Comparison of ENCODE assay signal across 8 cellular contexts in genomic region chr2:153519260-153519875, GRCh38. TPM values are rescaled to one million over a fixed set of nuclear protein-coding genes. Genes with fewer than 3 reads are reported as not detected.
DNase-seq lines count a peak whose midpoint lies in the region; ATAC-seq and TF ChIP-seq lines count a peak whose summit lies in the region.

No MANE protein-coding gene starts in this region.

- no peaks in the 10 kb centered on the region for H3K27me3 Mint-ChIP-seq in mesothelial cell of epicardium (ENCODE audit: low read depth)

- H3K4me1 Mint-ChIP-seq in mesothelial cell of epicardium, result no peaks in the 10 kb centered on the region

- TF ChIP-seq CTCF in AG09309 (IDR thresholded peaks at IDR 0.05; ENCODE audit: control insufficient read depth, insufficient read depth, low read depth, low read length, missing control alignments) (peak; percentile 72), GM13977 (IDR thresholded peaks at IDR 0.05; ENCODE audit: extremely low read depth, insufficient read depth, missing control alignments) (peak; percentile 72), WERI-Rb-1 (IDR thresholded peaks at IDR 0.05; ENCODE audit: low read depth, low read length) (peak; percentile 53), coronary artery (IDR thresholded peaks at IDR 0.05) (peak; percentile 43), mesothelial cell of epicardium (IDR thresholded peaks at IDR 0.05; ENCODE audit: unreplicated experiment) (peak; percentile 99)

- H3K4me3 Mint-ChIP-seq in mesothelial cell of epicardium, result no peak overlapping the region

- H3K27ac ChIP-seq in WERI-Rb-1, result no peak overlapping the region
- no peak overlapping the region for H3K27ac ChIP-seq in coronary artery

- no peaks in the 10 kb centered on the region for H3K36me3 ChIP-seq in WERI-Rb-1

- DNase-seq in AG09309 (ENCODE audit: low read depth) (peak; percentile 1), GM13977 (ENCODE audit: low spot score) (peak; percentile 37), NCI-H146 treated with DMSO at 0.1 percent for 48 hours (lab: John Stamatoyannopoulos, UW; ENCODE audit: unreplicated experiment) (peak; percentile 56), WERI-Rb-1 (peak; percentile 53), coronary artery (ENCODE audit: low spot score) (no peak), mesothelial cell of epicardium (ENCODE audit: low spot score in 2 of 2, unreplicated experiment in 2 of 2) (peak; percentile 45 to 75)
- peak; percentile 57 for DNase-seq in stimulated activated naive CD8-positive, alpha-beta T cell treated with anti-CD3 and anti-CD28 coated beads, Interleukin-15, Interleukin-2, amounts not matched to agents 100 U/mL and 50 U/mL, for 24 hours

- no peak overlapping the region for H3K27ac Mint-ChIP-seq in mesothelial cell of epicardium

- peaks cover 2% of the 10 kb centered on the region for H3K36me3 Mint-ChIP-seq in mesothelial cell of epicardium

- no peaks in the 10 kb centered on the region for H3K27me3 ChIP-seq in WERI-Rb-1 (ENCODE audit: insufficient read depth, low read depth, severe bottlenecking)

- ATAC-seq in stimulated activated naive CD8-positive, alpha-beta T cell treated with anti-CD3 and anti-CD28 coated beads, Interleukin-15, Interleukin-2, amounts not matched to agents 100 U/mL and 50 U/mL, for 24 hours, result no peak
- no peak for ATAC-seq in HG02884 (IDR thresholded peaks at IDR 0.05; ENCODE audit: unreplicated experiment)

- in situ Hi-C loops in GM13977 (cut with MboI; ENCODE audit: low pct_unique_long_range_greater_than_20kb, low sequenced_read_pairs, unreplicated experiment), result loop anchor here (25.0 kb wide), 1 partner anchor 582 kb away; no protein-coding TSS in a partner anchor

- H3K4me3 ChIP-seq in AG09309 (ENCODE audit: control insufficient read depth, low read depth, low read length) (no peak overlapping the region), WERI-Rb-1 (ENCODE audit: low read depth, low read length) (no peak overlapping the region), coronary artery (no peak overlapping the region)

- peaks cover 18% of the 10 kb centered on the region for H3K9me3 Mint-ChIP-seq in mesothelial cell of epicardium

- no peaks in the 10 kb centered on the region for H3K9me3 ChIP-seq in WERI-Rb-1 (ENCODE audit: severe bottlenecking)

RNA-seq across cellular contexts. Expression of gene RPRM, which starts 40.8 kb away (rescaled TPM):
- 14.4 to 15.5 TPM (median 15.2 TPM) in 3 replicates for total RNA-seq in mesothelial cell of epicardium

Comparison
In these comparisons a context has a peak if more than half of its experiments do, and no peak if none do; other contexts are left out.
1. CTCF ChIP-seq: peak in every context shown above with its lines; median percentile 99 in mesothelial cell of epicardium; 72 in AG09309; 72 in GM13977; 53 in WERI-Rb-1; 43 in coronary artery.